In the genomic region with DNA sequence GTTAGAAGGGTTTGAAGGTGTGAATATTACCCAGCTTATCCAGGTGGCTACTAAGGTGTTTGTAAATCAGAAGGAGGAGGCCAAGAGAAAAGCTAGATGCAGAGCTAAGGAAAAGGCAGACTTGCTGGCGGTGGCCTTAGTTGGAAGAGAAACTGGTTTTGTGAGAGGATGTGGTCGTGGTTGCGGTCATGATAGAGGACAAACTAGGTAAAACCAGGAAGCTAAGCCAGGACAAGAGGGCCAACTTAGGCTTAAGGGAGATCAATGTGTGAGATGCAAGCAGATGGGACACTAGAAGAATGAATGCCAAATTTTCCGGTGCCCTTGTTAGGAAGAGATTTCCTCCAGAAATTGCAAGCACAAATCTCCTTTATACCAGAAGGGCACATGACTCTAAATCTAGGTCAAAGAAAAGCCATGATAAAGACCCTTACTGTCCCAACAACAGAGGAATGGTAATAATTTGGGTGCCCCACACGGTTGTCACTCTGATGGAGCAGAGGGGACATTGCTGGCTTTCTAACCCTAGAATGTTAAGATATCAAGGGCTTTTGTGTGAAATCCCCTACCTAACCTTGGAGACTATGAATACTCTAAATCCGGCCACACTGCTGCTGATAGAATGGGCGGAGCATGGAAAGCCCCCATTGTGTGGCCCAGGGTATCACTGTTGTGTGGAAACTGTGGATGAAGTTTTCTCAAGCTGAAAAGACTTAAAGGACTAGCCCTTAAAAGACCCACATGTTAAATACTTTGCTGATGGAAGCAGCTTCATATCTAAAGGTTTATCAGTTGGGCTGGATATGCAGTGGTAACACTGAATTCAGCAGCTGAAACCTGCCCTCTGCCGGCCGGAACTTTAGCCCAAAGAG, we compare ENCODE assay signal across 1 cellular context.
A peak's percentile ranks its signal among the peaks of the same experiment; 100 is the strongest.
TF ChIP-seq lines count a peak whose summit lies in the region.

No MANE protein-coding gene starts in this region.

TF ChIP-seq in GM12878, 131 proteins besides CTCF, POLR2A, EP300 and RAD21 (continued from another document and continues in another):
- peak; percentile 41; the same call in 1 of the 2 replicates for TF ChIP-seq ATF7 (IDR thresholded peaks at IDR 0.05; ENCODE audit: low read depth)
- no peak for TF ChIP-seq ZZZ3 (IDR thresholded peaks at IDR 0.05; ENCODE audit: control insufficient read depth, insufficient read length, low read depth)
- no peak for TF ChIP-seq JUND (IDR thresholded peaks at IDR 0.05; ENCODE audit: low read depth, low read length)
- TF ChIP-seq, protein P1, sequence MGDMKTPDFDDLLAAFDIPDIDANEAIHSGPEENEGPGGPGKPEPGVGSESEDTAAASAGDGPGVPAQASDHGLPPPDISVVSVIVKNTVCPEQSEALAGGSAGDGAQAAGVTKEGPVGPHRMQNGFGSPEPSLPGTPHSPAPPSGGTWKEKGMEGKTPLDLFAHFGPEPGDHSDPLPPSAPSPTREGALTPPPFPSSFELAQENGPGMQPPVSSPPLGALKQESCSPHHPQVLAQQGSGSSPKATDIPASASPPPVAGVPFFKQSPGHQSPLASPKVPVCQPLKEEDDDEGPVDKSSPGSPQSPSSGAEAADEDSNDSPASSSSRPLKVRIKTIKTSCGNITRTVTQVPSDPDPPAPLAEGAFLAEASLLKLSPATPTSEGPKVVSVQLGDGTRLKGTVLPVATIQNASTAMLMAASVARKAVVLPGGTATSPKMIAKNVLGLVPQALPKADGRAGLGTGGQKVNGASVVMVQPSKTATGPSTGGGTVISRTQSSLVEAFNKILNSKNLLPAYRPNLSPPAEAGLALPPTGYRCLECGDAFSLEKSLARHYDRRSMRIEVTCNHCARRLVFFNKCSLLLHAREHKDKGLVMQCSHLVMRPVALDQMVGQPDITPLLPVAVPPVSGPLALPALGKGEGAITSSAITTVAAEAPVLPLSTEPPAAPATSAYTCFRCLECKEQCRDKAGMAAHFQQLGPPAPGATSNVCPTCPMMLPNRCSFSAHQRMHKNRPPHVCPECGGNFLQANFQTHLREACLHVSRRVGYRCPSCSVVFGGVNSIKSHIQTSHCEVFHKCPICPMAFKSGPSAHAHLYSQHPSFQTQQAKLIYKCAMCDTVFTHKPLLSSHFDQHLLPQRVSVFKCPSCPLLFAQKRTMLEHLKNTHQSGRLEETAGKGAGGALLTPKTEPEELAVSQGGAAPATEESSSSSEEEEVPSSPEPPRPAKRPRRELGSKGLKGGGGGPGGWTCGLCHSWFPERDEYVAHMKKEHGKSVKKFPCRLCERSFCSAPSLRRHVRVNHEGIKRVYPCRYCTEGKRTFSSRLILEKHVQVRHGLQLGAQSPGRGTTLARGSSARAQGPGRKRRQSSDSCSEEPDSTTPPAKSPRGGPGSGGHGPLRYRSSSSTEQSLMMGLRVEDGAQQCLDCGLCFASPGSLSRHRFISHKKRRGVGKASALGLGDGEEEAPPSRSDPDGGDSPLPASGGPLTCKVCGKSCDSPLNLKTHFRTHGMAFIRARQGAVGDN (IDR thresholded peaks at IDR 0.05) = peak; percentile 74
- peak; percentile 46; the same call in 1 of the 2 replicates for TF ChIP-seq CHD2 (IDR thresholded peaks at IDR 0.05; ENCODE audit: borderline replicate concordance, low read depth, low read length)
- TF ChIP-seq GABPA (IDR thresholded peaks at IDR 0.05; ENCODE audit: low read depth) = no peak
- TF ChIP-seq, protein P2, sequence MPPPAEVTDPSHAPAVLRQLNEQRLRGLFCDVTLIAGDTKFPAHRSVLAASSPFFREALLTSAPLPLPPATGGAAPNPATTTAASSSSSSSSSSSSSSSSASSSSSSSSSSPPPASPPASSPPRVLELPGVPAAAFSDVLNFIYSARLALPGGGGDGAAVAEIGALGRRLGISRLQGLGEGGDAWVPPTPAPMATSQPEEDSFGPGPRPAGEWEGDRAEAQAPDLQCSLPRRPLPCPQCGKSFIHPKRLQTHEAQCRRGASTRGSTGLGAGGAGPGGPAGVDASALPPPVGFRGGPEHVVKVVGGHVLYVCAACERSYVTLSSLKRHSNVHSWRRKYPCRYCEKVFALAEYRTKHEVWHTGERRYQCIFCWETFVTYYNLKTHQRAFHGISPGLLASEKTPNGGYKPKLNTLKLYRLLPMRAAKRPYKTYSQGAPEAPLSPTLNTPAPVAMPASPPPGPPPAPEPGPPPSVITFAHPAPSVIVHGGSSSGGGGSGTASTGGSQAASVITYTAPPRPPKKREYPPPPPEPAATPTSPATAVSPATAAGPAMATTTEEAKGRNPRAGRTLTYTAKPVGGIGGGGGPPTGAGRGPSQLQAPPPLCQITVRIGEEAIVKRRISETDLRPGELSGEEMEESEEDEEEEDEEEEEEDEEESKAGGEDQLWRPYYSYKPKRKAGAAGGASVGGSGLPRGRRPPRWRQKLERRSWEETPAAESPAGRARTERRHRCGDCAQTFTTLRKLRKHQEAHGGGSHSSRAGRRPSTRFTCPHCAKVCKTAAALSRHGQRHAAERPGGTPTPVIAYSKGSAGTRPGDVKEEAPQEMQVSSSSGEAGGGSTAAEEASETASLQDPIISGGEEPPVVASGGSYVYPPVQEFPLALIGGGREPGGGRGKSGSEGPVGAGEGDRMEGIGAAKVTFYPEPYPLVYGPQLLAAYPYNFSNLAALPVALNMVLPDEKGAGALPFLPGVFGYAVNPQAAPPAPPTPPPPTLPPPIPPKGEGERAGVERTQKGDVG (CRISPR knock-in tag; IDR thresholded peaks at IDR 0.05) = no peak
- no peak for TF ChIP-seq FOXK2 (IDR thresholded peaks at IDR 0.05)
- no peak for TF ChIP-seq SIX5 (IDR thresholded peaks at IDR 0.05; ENCODE audit: low read depth, low read length, severe bottlenecking)
- TF ChIP-seq MTA3 (IDR thresholded peaks at IDR 0.05; ENCODE audit: borderline replicate concordance, low read length) = 0 out of 2 replicates have a peak, but pooled peaks have one; percentile 6
- no peak for TF ChIP-seq KDM1A (IDR thresholded peaks at IDR 0.05; ENCODE audit: borderline replicate concordance)
- peak; percentile 8; the same call in 1 of the 2 replicates for TF ChIP-seq TAF1 (IDR thresholded peaks at IDR 0.05; ENCODE audit: borderline replicate concordance, low read depth, low read length)
- no peak; the same call in 1 of the 2 replicates for TF ChIP-seq BCL11A (IDR thresholded peaks at IDR 0.05; ENCODE audit: low read depth, low read length)
- peak; percentile 21; the same call in 1 of the 2 replicates for TF ChIP-seq SMARCA5 (IDR thresholded peaks at IDR 0.05)
- TF ChIP-seq ZNF384 (IDR thresholded peaks at IDR 0.05; ENCODE audit: borderline replicate concordance, low read depth, low read length) = no peak
- no peak for TF ChIP-seq HCFC1 (IDR thresholded peaks at IDR 0.05; ENCODE audit: low read length)
- peak; percentile 49; the same call in 1 of the 2 replicates for TF ChIP-seq BMI1 (IDR thresholded peaks at IDR 0.05; ENCODE audit: borderline replicate concordance)
- TF ChIP-seq, protein P3, sequence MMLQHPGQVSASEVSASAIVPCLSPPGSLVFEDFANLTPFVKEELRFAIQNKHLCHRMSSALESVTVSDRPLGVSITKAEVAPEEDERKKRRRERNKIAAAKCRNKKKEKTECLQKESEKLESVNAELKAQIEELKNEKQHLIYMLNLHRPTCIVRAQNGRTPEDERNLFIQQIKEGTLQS (IDR thresholded peaks at IDR 0.05; ENCODE audit: borderline replicate concordance, extremely low read depth, low read depth, low read length) = no peak
- TF ChIP-seq NR2C2 (IDR thresholded peaks at IDR 0.05; ENCODE audit: borderline replicate concordance, control insufficient read depth, insufficient read length, low read depth) = no peak
- TF ChIP-seq, protein P4, sequence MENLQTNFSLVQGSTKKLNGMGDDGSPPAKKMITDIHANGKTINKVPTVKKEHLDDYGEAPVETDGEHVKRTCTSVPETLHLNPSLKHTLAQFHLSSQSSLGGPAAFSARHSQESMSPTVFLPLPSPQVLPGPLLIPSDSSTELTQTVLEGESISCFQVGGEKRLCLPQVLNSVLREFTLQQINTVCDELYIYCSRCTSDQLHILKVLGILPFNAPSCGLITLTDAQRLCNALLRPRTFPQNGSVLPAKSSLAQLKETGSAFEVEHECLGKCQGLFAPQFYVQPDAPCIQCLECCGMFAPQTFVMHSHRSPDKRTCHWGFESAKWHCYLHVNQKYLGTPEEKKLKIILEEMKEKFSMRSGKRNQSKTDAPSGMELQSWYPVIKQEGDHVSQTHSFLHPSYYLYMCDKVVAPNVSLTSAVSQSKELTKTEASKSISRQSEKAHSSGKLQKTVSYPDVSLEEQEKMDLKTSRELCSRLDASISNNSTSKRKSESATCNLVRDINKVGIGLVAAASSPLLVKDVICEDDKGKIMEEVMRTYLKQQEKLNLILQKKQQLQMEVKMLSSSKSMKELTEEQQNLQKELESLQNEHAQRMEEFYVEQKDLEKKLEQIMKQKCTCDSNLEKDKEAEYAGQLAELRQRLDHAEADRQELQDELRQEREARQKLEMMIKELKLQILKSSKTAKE (IDR thresholded peaks at IDR 0.05; ENCODE audit: low read depth, poor library complexity, severe bottlenecking) = no peak
- TF ChIP-seq ZNF207 (IDR thresholded peaks at IDR 0.05; ENCODE audit: borderline replicate concordance) = 0 out of 2 replicates have a peak, but pooled peaks have one; percentile 70
- TF ChIP-seq TARDBP (IDR thresholded peaks at IDR 0.05; ENCODE audit: borderline replicate concordance) = 0 out of 2 replicates have a peak, but pooled peaks have one; percentile 13
- no peak for TF ChIP-seq SUPT20H (IDR thresholded peaks at IDR 0.05; ENCODE audit: borderline replicate concordance, control insufficient read depth, low read depth, low read length)
- no peak; the same call in 1 of the 2 replicates for TF ChIP-seq HDGF (IDR thresholded peaks at IDR 0.05)
- TF ChIP-seq IKZF1 (conservative IDR thresholded peaks at IDR 0.05) = peak; percentile 88
- TF ChIP-seq, protein P5, sequence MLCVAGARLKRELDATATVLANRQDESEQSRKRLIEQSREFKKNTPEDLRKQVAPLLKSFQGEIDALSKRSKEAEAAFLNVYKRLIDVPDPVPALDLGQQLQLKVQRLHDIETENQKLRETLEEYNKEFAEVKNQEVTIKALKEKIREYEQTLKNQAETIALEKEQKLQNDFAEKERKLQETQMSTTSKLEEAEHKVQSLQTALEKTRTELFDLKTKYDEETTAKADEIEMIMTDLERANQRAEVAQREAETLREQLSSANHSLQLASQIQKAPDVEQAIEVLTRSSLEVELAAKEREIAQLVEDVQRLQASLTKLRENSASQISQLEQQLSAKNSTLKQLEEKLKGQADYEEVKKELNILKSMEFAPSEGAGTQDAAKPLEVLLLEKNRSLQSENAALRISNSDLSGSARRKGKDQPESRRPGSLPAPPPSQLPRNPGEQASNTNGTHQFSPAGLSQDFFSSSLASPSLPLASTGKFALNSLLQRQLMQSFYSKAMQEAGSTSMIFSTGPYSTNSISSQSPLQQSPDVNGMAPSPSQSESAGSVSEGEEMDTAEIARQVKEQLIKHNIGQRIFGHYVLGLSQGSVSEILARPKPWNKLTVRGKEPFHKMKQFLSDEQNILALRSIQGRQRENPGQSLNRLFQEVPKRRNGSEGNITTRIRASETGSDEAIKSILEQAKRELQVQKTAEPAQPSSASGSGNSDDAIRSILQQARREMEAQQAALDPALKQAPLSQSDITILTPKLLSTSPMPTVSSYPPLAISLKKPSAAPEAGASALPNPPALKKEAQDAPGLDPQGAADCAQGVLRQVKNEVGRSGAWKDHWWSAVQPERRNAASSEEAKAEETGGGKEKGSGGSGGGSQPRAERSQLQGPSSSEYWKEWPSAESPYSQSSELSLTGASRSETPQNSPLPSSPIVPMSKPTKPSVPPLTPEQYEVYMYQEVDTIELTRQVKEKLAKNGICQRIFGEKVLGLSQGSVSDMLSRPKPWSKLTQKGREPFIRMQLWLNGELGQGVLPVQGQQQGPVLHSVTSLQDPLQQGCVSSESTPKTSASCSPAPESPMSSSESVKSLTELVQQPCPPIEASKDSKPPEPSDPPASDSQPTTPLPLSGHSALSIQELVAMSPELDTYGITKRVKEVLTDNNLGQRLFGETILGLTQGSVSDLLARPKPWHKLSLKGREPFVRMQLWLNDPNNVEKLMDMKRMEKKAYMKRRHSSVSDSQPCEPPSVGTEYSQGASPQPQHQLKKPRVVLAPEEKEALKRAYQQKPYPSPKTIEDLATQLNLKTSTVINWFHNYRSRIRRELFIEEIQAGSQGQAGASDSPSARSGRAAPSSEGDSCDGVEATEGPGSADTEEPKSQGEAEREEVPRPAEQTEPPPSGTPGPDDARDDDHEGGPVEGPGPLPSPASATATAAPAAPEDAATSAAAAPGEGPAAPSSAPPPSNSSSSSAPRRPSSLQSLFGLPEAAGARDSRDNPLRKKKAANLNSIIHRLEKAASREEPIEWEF (IDR thresholded peaks at IDR 0.05; ENCODE audit: insufficient replicate concordance, low read depth, low read length) = peak; percentile 64
- TF ChIP-seq, protein P6, sequence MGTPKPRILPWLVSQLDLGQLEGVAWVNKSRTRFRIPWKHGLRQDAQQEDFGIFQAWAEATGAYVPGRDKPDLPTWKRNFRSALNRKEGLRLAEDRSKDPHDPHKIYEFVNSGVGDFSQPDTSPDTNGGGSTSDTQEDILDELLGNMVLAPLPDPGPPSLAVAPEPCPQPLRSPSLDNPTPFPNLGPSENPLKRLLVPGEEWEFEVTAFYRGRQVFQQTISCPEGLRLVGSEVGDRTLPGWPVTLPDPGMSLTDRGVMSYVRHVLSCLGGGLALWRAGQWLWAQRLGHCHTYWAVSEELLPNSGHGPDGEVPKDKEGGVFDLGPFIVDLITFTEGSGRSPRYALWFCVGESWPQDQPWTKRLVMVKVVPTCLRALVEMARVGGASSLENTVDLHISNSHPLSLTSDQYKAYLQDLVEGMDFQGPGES (IDR thresholded peaks at IDR 0.05) = no peak
- TF ChIP-seq, protein P7, sequence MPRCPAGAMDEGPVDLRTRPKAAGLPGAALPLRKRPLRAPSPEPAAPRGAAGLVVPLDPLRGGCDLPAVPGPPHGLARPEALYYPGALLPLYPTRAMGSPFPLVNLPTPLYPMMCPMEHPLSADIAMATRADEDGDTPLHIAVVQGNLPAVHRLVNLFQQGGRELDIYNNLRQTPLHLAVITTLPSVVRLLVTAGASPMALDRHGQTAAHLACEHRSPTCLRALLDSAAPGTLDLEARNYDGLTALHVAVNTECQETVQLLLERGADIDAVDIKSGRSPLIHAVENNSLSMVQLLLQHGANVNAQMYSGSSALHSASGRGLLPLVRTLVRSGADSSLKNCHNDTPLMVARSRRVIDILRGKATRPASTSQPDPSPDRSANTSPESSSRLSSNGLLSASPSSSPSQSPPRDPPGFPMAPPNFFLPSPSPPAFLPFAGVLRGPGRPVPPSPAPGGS (IDR thresholded peaks at IDR 0.05; ENCODE audit: borderline replicate concordance, insufficient read depth, low read depth, low read length, poor library complexity, severe bottlenecking) = peak; percentile 62
- TF ChIP-seq, protein P8, sequence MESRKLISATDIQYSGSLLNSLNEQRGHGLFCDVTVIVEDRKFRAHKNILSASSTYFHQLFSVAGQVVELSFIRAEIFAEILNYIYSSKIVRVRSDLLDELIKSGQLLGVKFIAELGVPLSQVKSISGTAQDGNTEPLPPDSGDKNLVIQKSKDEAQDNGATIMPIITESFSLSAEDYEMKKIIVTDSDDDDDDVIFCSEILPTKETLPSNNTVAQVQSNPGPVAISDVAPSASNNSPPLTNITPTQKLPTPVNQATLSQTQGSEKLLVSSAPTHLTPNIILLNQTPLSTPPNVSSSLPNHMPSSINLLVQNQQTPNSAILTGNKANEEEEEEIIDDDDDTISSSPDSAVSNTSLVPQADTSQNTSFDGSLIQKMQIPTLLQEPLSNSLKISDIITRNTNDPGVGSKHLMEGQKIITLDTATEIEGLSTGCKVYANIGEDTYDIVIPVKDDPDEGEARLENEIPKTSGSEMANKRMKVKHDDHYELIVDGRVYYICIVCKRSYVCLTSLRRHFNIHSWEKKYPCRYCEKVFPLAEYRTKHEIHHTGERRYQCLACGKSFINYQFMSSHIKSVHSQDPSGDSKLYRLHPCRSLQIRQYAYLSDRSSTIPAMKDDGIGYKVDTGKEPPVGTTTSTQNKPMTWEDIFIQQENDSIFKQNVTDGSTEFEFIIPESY (IDR thresholded peaks at IDR 0.05) = no peak
